ENCODE assay signal across 15 cellular contexts in the genomic region with DNA sequence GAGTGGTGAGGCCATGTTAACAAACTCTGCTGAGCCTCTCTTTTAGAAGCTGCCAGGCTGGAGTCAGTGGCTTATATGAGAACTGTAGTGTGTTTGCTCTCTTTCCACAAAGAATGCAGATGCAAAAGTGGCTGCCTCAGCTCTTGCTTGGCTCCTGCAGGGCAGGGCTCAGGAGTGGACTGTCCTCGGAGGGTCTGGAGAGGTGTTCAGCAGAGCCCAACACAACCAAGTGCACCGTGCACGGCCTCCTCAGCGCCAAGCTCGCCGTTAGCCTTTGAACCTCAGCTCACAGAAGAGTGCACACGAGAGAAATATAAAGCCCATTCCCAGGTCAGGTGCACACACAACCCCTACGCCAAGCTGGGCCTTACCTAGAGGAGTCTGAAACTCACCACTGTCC.
A peak's percentile ranks its signal among the peaks of the same experiment; 100 is the strongest.
DNase-seq lines count a peak whose midpoint lies in the region; ATAC-seq and TF ChIP-seq lines count a peak whose summit lies in the region.
"Had no signal": no experiment of that assay in that cellular context is flagged by ENCODE, and none has a peak within 500 bp of the region (broad histone marks: within the 10 kb centered on the region; RNA-seq: fewer than 3 reads in every experiment).

No MANE protein-coding gene starts in this region.

- peaks cover 65% of the 10 kb centered on the region for H3K36me3 Mint-ChIP-seq in chondrocyte (ENCODE audit: low read depth)

- no peak for DNase-seq in chondrocyte (ENCODE audit: low spot score)
- no peak for DNase-seq in lower lobe of right lung
- DNase-seq in upper lobe of right lung, result no peak
- DNase-seq in NCI-H146 (lab: John Stamatoyannopoulos, UW), result no peak
- DNase-seq in SHP77 (lab: John Stamatoyannopoulos, UW), result no peak
- DNase-seq: C1 segment of cervical spinal cord; Calu3; CD4-positive, alpha-beta memory T cell; COR-L47; DMS53; DMS79 treated with DMSO at 0.1 percent for 48 hours; GF-D8; H9 had no signal

- H3K27me3 ChIP-seq in lower lobe of right lung (ENCODE audit: low read depth) (no peaks in the 10 kb centered on the region), upper lobe of right lung (no peaks in the 10 kb centered on the region)

- peaks cover 6% of the 10 kb centered on the region for H3K4me1 Mint-ChIP-seq in chondrocyte (ENCODE audit: low read depth)
- H3K4me1 Mint-ChIP-seq: CD4-positive, alpha-beta memory T cell had no signal

- peaks cover 8% of the 10 kb centered on the region for H3K9me3 Mint-ChIP-seq in chondrocyte (ENCODE audit: low read depth)
- H3K9me3 Mint-ChIP-seq: H9 had no signal

- H3K4me3 ChIP-seq in lower lobe of right lung, result no peak overlapping the region
- no peak overlapping the region for H3K4me3 ChIP-seq in upper lobe of right lung

- peaks cover 46% of the 10 kb centered on the region for H3K36me3 ChIP-seq in lower lobe of right lung
- H3K36me3 ChIP-seq in upper lobe of right lung, result peaks cover 12% of the 10 kb centered on the region

- H3K4me3 Mint-ChIP-seq in chondrocyte (ENCODE audit: unreplicated experiment), result no peak overlapping the region
- H3K4me3 Mint-ChIP-seq: CD4-positive, alpha-beta memory T cell; H9 had no signal

- H3K27ac Mint-ChIP-seq in chondrocyte (ENCODE audit: unreplicated experiment), result peak overlapping the region; percentile 12
- H3K27ac Mint-ChIP-seq: CD4-positive, alpha-beta memory T cell had no signal

- H3K27me3 Mint-ChIP-seq in chondrocyte (ENCODE audit: low read depth), result no peaks in the 10 kb centered on the region
- H3K27me3 Mint-ChIP-seq: CD4-positive, alpha-beta memory T cell had no signal

- H3K27ac ChIP-seq in lower lobe of right lung (no peak overlapping the region), upper lobe of right lung (no peak overlapping the region)

- peak; percentile 52 to 56 for ATAC-seq in lower lobe of right lung
- peak; percentile 64 for ATAC-seq in upper lobe of right lung
- no peak for ATAC-seq in HG02642 (IDR thresholded peaks at IDR 0.05; ENCODE audit: poor library complexity, unreplicated experiment)
- ATAC-seq: HCT116 had no signal

- no peaks in the 10 kb centered on the region for H3K9me3 ChIP-seq in lower lobe of right lung
- H3K9me3 ChIP-seq in upper lobe of right lung, result no peaks in the 10 kb centered on the region

- H3K4me1 ChIP-seq in lower lobe of right lung, result no peaks in the 10 kb centered on the region
- H3K4me1 ChIP-seq in upper lobe of right lung, result no peaks in the 10 kb centered on the region

- intact Hi-C loops in lower lobe of right lung (cut with DNase I), result no loop called here
- intact Hi-C loops in upper lobe of right lung (cut with DNase I), result no loop called here

- no peak for TF ChIP-seq CTCF in chondrocyte (IDR thresholded peaks at IDR 0.05)
- no peak for TF ChIP-seq CTCF in lower lobe of right lung (IDR thresholded peaks at IDR 0.05)
- no peak for TF ChIP-seq CTCF in upper lobe of right lung (IDR thresholded peaks at IDR 0.05)
